In genomic region chr3:122101646-122102045, GRCh38 we compare ENCODE assay signal across 2 cellular contexts.
TF ChIP-seq lines count a peak whose summit lies in the region.

No MANE protein-coding gene starts in this region.

TF ChIP-seq in GM12878, 131 proteins besides CTCF, POLR2A, EP300 and RAD21 (continued from another document and continues in another):
- TF ChIP-seq CBX3 (IDR thresholded peaks at IDR 0.05; ENCODE audit: borderline replicate concordance, low read depth) (no peak), TCF3 (IDR thresholded peaks at IDR 0.05; ENCODE audit: borderline replicate concordance, insufficient read depth, low read depth, low read length) (no peak), MLLT1 (IDR thresholded peaks at IDR 0.05) (no peak), IRF5 (IDR thresholded peaks at IDR 0.05; ENCODE audit: borderline replicate concordance) (no peak), JUNB (IDR thresholded peaks at IDR 0.05) (peak; percentile 26), MEF2A (IDR thresholded peaks at IDR 0.05; ENCODE audit: insufficient read depth, low read depth, low read length) (0 out of 2 replicates have a peak, but pooled peaks have one; percentile 52), RB1 (IDR thresholded peaks at IDR 0.05; ENCODE audit: borderline replicate concordance) (no peak), MTA2 (IDR thresholded peaks at IDR 0.05; ENCODE audit: low read depth) (0 out of 2 replicates have a peak, but pooled peaks have one; percentile 41), IRF4 (IDR thresholded peaks at IDR 0.05; ENCODE audit: low read depth, low read length) (peak; percentile 62; the same call in 1 of the 2 replicates), ZNF592 (IDR thresholded peaks at IDR 0.05) (peak; percentile 78), ATF7 (IDR thresholded peaks at IDR 0.05; ENCODE audit: low read depth) (peak; percentile 46), ZBED1 (IDR thresholded peaks at IDR 0.05; ENCODE audit: borderline replicate concordance) (peak; percentile 49; the same call in 1 of the 2 replicates), TBL1XR1 (IDR thresholded peaks at IDR 0.05; ENCODE audit: low read depth, low read length) (no peak), ETV6 (conservative IDR thresholded peaks at IDR 0.05 in 1 of 2, IDR thresholded peaks at IDR 0.05 in 1 of 2; ENCODE audit: borderline replicate concordance in 1 of 2, low read depth in 1 of 2) (0 out of 4 replicates have a peak, but pooled peaks of 1 of the 2 experiments have one; percentile 25), GATAD2B (conservative IDR thresholded peaks at IDR 0.05; ENCODE audit: low read depth) (0 out of 2 replicates have a peak, but pooled peaks have one; percentile 28), NR2C2 (IDR thresholded peaks at IDR 0.05; ENCODE audit: borderline replicate concordance, control insufficient read depth, insufficient read length, low read depth) (no peak)
- TF ChIP-seq, protein P1, sequence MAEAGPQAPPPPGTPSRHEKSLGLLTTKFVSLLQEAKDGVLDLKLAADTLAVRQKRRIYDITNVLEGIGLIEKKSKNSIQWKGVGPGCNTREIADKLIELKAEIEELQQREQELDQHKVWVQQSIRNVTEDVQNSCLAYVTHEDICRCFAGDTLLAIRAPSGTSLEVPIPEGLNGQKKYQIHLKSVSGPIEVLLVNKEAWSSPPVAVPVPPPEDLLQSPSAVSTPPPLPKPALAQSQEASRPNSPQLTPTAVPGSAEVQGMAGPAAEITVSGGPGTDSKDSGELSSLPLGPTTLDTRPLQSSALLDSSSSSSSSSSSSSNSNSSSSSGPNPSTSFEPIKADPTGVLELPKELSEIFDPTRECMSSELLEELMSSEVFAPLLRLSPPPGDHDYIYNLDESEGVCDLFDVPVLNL (IDR thresholded peaks at IDR 0.05; ENCODE audit: low read depth, low read length), result no peak
- TF ChIP-seq, protein P2, sequence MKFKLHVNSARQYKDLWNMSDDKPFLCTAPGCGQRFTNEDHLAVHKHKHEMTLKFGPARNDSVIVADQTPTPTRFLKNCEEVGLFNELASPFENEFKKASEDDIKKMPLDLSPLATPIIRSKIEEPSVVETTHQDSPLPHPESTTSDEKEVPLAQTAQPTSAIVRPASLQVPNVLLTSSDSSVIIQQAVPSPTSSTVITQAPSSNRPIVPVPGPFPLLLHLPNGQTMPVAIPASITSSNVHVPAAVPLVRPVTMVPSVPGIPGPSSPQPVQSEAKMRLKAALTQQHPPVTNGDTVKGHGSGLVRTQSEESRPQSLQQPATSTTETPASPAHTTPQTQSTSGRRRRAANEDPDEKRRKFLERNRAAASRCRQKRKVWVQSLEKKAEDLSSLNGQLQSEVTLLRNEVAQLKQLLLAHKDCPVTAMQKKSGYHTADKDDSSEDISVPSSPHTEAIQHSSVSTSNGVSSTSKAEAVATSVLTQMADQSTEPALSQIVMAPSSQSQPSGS (IDR thresholded peaks at IDR 0.05; ENCODE audit: low read length), result peak; percentile 24; the same call in 1 of the 2 replicates

TF ChIP-seq in liver, 16 proteins besides CTCF, POLR2A, EP300 and RAD21 (continued from another document):
- TF ChIP-seq MAX (IDR thresholded peaks at IDR 0.05) (no peak), HNF4G (IDR thresholded peaks at IDR 0.05) (no peak), TAF1 (conservative IDR thresholded peaks at IDR 0.05) (no peak), SP1 (IDR thresholded peaks at IDR 0.05) (no peak), REST (IDR thresholded peaks at IDR 0.05) (no peak), NR2F2 (IDR thresholded peaks at IDR 0.05) (no peak)
- TF ChIP-seq, protein P3, sequence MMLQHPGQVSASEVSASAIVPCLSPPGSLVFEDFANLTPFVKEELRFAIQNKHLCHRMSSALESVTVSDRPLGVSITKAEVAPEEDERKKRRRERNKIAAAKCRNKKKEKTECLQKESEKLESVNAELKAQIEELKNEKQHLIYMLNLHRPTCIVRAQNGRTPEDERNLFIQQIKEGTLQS (IDR thresholded peaks at IDR 0.05), result no peak
